19 cellular contexts compared by ENCODE assay signal in the genomic region with DNA sequence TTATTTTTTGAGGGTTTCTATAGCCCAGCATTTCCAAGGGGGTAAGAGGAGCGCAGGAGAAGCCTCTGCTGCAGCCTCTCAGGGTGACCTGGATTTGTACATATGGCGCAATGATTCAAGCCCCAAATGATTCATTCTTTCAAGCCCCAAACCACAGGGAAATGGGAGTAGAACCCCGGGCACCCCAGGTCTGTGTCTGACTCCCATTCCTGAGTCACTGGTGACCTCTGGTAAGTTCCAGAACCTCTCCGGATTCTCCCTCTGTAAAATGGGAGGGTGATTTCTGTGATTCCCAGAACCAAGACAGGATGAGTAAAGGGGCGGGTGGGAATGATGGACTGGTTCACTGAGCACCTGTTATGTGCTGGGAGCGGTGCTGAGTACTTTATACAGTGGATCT. TPM values are rescaled to one million over a fixed set of nuclear protein-coding genes. Genes with fewer than 3 reads are reported as not detected.
DNase-seq lines count a peak whose midpoint lies in the region; ATAC-seq and TF ChIP-seq lines count a peak whose summit lies in the region.
"Had no signal": no experiment of that assay in that cellular context is flagged by ENCODE, and none has a peak within 500 bp of the region (broad histone marks: within the 10 kb centered on the region; RNA-seq: fewer than 3 reads in every experiment).

No MANE protein-coding gene starts in this region.

- peaks cover 17% of the 10 kb centered on the region for H3K27me3 Mint-ChIP-seq in activated CD8-positive, alpha-beta memory T cell treated with anti-CD3 and anti-CD28 coated beads, Interleukin-2, amount 10 ng/mL, durations not matched to agents 7 days and 5 days

- ATAC-seq in GM19397 (IDR thresholded peaks at IDR 0.05; ENCODE audit: unreplicated experiment): no peak
- ATAC-seq in activated CD8-positive, alpha-beta memory T cell treated with anti-CD3 and anti-CD28 coated beads, Interleukin-2, amount 10 ng/mL, durations not matched to agents 7 days and 5 days: no peak
- ATAC-seq: mucosa of descending colon; stimulated activated naive CD8-positive, alpha-beta T cell treated with anti-CD3 and anti-CD28 coated beads, Interleukin-15, Interleukin-2, amounts not matched to agents 100 U/mL and 50 U/mL, for 24 hours; T-helper 17 cell had no signal

- H3K79me2 ChIP-seq in GM23248 (ENCODE audit: insufficient read depth): no peaks in the 10 kb centered on the region
- H3K79me2 ChIP-seq in smooth muscle cell (ENCODE audit: low read depth): no peaks in the 10 kb centered on the region

- no peak overlapping the region for H3K4me3 Mint-ChIP-seq in activated CD8-positive, alpha-beta memory T cell treated with anti-CD3 and anti-CD28 coated beads, Interleukin-2, amount 10 ng/mL, durations not matched to agents 7 days and 5 days
- H3K4me3 Mint-ChIP-seq: CD4-positive, alpha-beta memory T cell; central memory CD8-positive, alpha-beta T cell; T-helper 17 cell had no signal

- peak overlapping the region; percentile 2 for H3K4me2 ChIP-seq in GM23248 (ENCODE audit: unreplicated experiment)
- no peak overlapping the region for H3K4me2 ChIP-seq in smooth muscle cell
- H3K4me2 ChIP-seq: KMS-11 had no signal

- no peaks in the 10 kb centered on the region for H3K9me3 Mint-ChIP-seq in activated CD8-positive, alpha-beta memory T cell treated with anti-CD3 and anti-CD28 coated beads, Interleukin-2, amount 10 ng/mL, durations not matched to agents 7 days and 5 days (ENCODE audit: low read depth)
- H3K9me3 Mint-ChIP-seq: CD4-positive, alpha-beta memory T cell; central memory CD8-positive, alpha-beta T cell had no signal

- H3K36me3 ChIP-seq in GM23248 (ENCODE audit: low read depth) (no peaks in the 10 kb centered on the region), smooth muscle cell (ENCODE audit: low read depth) (no peaks in the 10 kb centered on the region), HAP-1 (replicated peaks) (no peaks in the 10 kb centered on the region)
- H3K36me3 ChIP-seq: prostate gland had no signal

- peak; percentile 87 for DNase-seq in AG08395 (ENCODE audit: low spot score)
- DNase-seq in GM23248: peak; percentile 95
- peak; percentile 31 for DNase-seq in SKM-1 treated with dmso at 0.1 percent for 144 hours (lab: John Stamatoyannopoulos, UW; ENCODE audit: unreplicated experiment)
- DNase-seq in fibroblast of the aortic adventitia (ENCODE audit: low read depth): peak; percentile 55
- no peak for DNase-seq in activated CD8-positive, alpha-beta memory T cell treated with anti-CD3 and anti-CD28 coated beads, Interleukin-2, amount 10 ng/mL, durations not matched to agents 7 days and 5 days
- DNase-seq in smooth muscle cell (lab: John Stamatoyannopoulos, UW; ENCODE audit: unreplicated experiment): no peak
- no peak for DNase-seq in HAP-1 (ENCODE audit: low spot score in 2 of 2)
- DNase-seq: activated naive CD4-positive, alpha-beta T cell; CD4-positive, alpha-beta memory T cell; mucosa of descending colon; NCI-H2081 treated with DMSO at 0.1 percent for 48 hours; stimulated activated CD4-positive, alpha-beta T cell treated with anti-CD3 and anti-CD28 coated beads, Interleukin-4, amount 100 ng/mL, for 1 hour; stimulated activated naive CD8-positive, alpha-beta T cell treated with anti-CD3 and anti-CD28 coated beads, Interleukin-15, Interleukin-2, amounts not matched to agents 100 U/mL and 50 U/mL, for 24 hours; T-helper 17 cell had no signal

- H3F3A ChIP-seq in GM23248 (ENCODE audit: insufficient read depth) (peaks cover 18% of the 10 kb centered on the region), smooth muscle cell (ENCODE audit: low read depth) (no peaks in the 10 kb centered on the region)

- H3K36me3 Mint-ChIP-seq in activated CD8-positive, alpha-beta memory T cell treated with anti-CD3 and anti-CD28 coated beads, Interleukin-2, amount 10 ng/mL, durations not matched to agents 7 days and 5 days: no peaks in the 10 kb centered on the region
- H3K36me3 Mint-ChIP-seq: CD4-positive, alpha-beta memory T cell had no signal

- no peaks in the 10 kb centered on the region for H3K9me2 ChIP-seq in GM23248 (ENCODE audit: insufficient read depth)

- no peaks in the 10 kb centered on the region for H3K27me3 ChIP-seq in GM23248 (replicated peaks; ENCODE audit: insufficient read depth)
- no peaks in the 10 kb centered on the region for H3K27me3 ChIP-seq in smooth muscle cell (ENCODE audit: low read depth)
- 0 out of 2 replicates have a peak, but pooled peaks cover 9% of the 10 kb centered on the region for H3K27me3 ChIP-seq in HAP-1 (ENCODE audit: low read depth)

- peaks cover 6% of the 10 kb centered on the region for H3K4me1 Mint-ChIP-seq in activated CD8-positive, alpha-beta memory T cell treated with anti-CD3 and anti-CD28 coated beads, Interleukin-2, amount 10 ng/mL, durations not matched to agents 7 days and 5 days
- H3K4me1 Mint-ChIP-seq: CD4-positive, alpha-beta memory T cell had no signal

- CTCF ChIA-PET in activated CD8-positive, alpha-beta memory T cell treated with anti-CD3 and anti-CD28 coated beads, Interleukin-2, amount 10 ng/mL, durations not matched to agents 7 days and 5 days (lab: Charles Lee): no interaction called here

- in situ Hi-C loops in GM23248 (cut with MboI) (no loop called here), HAP-1 (cut with MboI; ENCODE audit: low sequenced_read_pairs) (no loop called here)

- 10 to 15% methylated on average over 6 of the region's 6 CpGs for WGBS in GM23248 (ENCODE audit: low coverage in 1 of 2, low lambda C conversion rate in 2 of 2, missing lambda C conversion rate in 2 of 2), 2 experiments
- WGBS in smooth muscle cell (ENCODE audit: low lambda C conversion rate): 78% methylated on average over 6 of the region's 6 CpGs

- H4K20me1 ChIP-seq in GM23248 (ENCODE audit: insufficient read depth): no peaks in the 10 kb centered on the region
- no peaks in the 10 kb centered on the region for H4K20me1 ChIP-seq in smooth muscle cell (ENCODE audit: low read depth)

- no peak overlapping the region for H3K9ac ChIP-seq in GM23248
- no peak overlapping the region for H3K9ac ChIP-seq in smooth muscle cell (ENCODE audit: low read depth)
- H3K9ac ChIP-seq: KMS-11 had no signal

- TF ChIP-seq CTCF in fibroblast of the aortic adventitia (IDR thresholded peaks at IDR 0.05; ENCODE audit: insufficient read depth, low read length): no peak
- no peak for TF ChIP-seq CTCF in smooth muscle cell (IDR thresholded peaks at IDR 0.05; ENCODE audit: borderline replicate concordance, insufficient read depth, poor library complexity, severe bottlenecking)

- H3K4me1 ChIP-seq in GM23248 (ENCODE audit: insufficient read depth): peaks cover 26% of the 10 kb centered on the region
- peaks cover 6% of the 10 kb centered on the region for H3K4me1 ChIP-seq in smooth muscle cell (ENCODE audit: low read depth)
- H3K4me1 ChIP-seq in HAP-1: no peaks in the 10 kb centered on the region
- H3K4me1 ChIP-seq: prostate gland had no signal

- H2AFZ ChIP-seq in GM23248 (no peak overlapping the region), smooth muscle cell (ENCODE audit: low read depth) (no peak overlapping the region)

- no peaks in the 10 kb centered on the region for H3K9me3 ChIP-seq in GM23248 (ENCODE audit: low read depth)
- H3K9me3 ChIP-seq in smooth muscle cell (replicated peaks; ENCODE audit: low read depth): no peaks in the 10 kb centered on the region
- H3K9me3 ChIP-seq in HAP-1: no peaks in the 10 kb centered on the region
- H3K9me3 ChIP-seq: mucosa of descending colon, prostate gland had no signal

- H3K27ac ChIP-seq in GM23248 (peak overlapping the region; percentile 36), smooth muscle cell (ENCODE audit: low read depth) (no peak overlapping the region)
- H3K27ac ChIP-seq: KMS-11, prostate gland had no signal

- H3K4me3 ChIP-seq in GM23248 (no peak overlapping the region), fibroblast of the aortic adventitia (ENCODE audit: low read depth, low read length) (no peak overlapping the region), smooth muscle cell (no peak overlapping the region), HAP-1 (no peak overlapping the region)
- H3K4me3 ChIP-seq: mucosa of descending colon, prostate gland had no signal

- H3K27ac Mint-ChIP-seq in activated CD8-positive, alpha-beta memory T cell treated with anti-CD3 and anti-CD28 coated beads, Interleukin-2, amount 10 ng/mL, durations not matched to agents 7 days and 5 days: no peak overlapping the region
- H3K27ac Mint-ChIP-seq: CD4-positive, alpha-beta memory T cell; T-helper 17 cell had no signal

RNA-seq across cellular contexts. Expression of gene SLC26A9, which starts 20.1 kb away (rescaled TPM):
- not detected in 2 replicates for total RNA-seq in GM23248 (2014; rRNA removed; shearing (Covaris generic))
- polyA plus RNA-seq in GM23248 (2016; fragmentation: Nextera tagmentation; extraction: Ambion mirVana) (not detected in 2 replicates), smooth muscle cell (not detected in 2 replicates)
- total RNA-seq in fibroblast of the aortic adventitia (ENCODE audit: low replicate concordance) (not detected in 2 replicates), smooth muscle cell (not detected in 2 replicates)
- not detected for total RNA-seq in activated CD8-positive, alpha-beta memory T cell treated with anti-CD3 and anti-CD28 coated beads, Interleukin-2, amount 10 ng/mL, durations not matched to agents 7 days and 5 days
- total RNA-seq: CD4-positive, alpha-beta memory T cell; mucosa of descending colon; T-helper 17 cell had no signal
- polyA plus RNA-seq: CD4-positive, alpha-beta memory T cell had no signal

RNA-seq across cellular contexts. Expression of gene RAB7B, which starts 39.8 kb away (rescaled TPM):
- 2.8 and 7.1 TPM in 2 replicates for total RNA-seq in GM23248 (2014; rRNA removed; shearing (Covaris generic))
- polyA plus RNA-seq in GM23248 (2016; fragmentation: Nextera tagmentation; extraction: Ambion mirVana) (7.6 and 7.7 TPM in 2 replicates), smooth muscle cell (11.5 and 13.6 TPM in 2 replicates)
- total RNA-seq in fibroblast of the aortic adventitia (ENCODE audit: low replicate concordance) (4.3 and 7.4 TPM in 2 replicates), smooth muscle cell (8.0 and 13.0 TPM in 2 replicates)
- total RNA-seq in activated CD8-positive, alpha-beta memory T cell treated with anti-CD3 and anti-CD28 coated beads, Interleukin-2, amount 10 ng/mL, durations not matched to agents 7 days and 5 days: not detected
- total RNA-seq: endothelial cell of umbilical vein had no signal
- polyA plus RNA-seq: CD4-positive, alpha-beta memory T cell had no signal

Comparison
In these comparisons a context has a peak if more than half of its experiments do, and no peak if none do; other contexts are left out.
1. DNase-seq: peak in AG08395 (single experiment), GM23248 (single experiment), SKM-1 treated with dmso at 0.1 percent for 144 hours (single experiment) and fibroblast of the aortic adventitia (single experiment); none in activated CD8-positive, alpha-beta memory T cell treated with anti-CD3 and anti-CD28 coated beads, Interleukin-2, amount 10 ng/mL, durations not matched to agents 7 days and 5 days (single experiment), smooth muscle cell (single experiment) and HAP-1 (0 of 2).